In the genomic region with DNA sequence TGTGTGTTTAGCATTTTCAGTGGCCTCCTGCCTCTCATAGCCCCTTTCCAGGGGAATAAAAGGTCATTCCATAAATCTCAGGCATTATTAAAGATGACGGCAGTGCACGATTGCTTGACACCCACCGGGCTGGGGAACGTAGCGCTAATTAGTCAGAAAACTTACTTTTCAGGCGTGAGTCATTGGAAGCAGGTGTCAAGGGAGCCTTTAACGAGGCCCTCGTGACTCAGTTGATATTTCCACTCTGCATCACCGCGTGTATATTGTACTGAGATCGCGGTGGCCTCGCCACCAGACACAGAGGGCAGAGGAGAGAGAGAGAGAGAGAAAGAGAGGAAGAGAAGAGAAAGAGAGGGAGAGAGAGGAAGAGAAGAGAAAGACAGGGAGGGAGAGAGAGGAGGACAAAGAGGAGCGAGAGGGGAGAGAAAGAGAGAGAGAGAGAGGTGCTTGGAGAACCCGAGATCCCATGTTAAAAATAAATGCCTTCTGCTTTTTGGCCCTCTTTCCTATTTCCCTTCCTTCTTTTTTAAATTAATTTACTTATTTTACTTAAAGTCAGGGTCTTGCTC, we compare ENCODE assay signal across 26 cellular contexts. TPM values are rescaled to one million over a fixed set of nuclear protein-coding genes. Genes with fewer than 3 reads are reported as not detected.
"Had no signal": no experiment of that assay in that cellular context is flagged by ENCODE, and none has a peak within 500 bp of the region (broad histone marks: within the 10 kb centered on the region; RNA-seq: fewer than 3 reads in every experiment).

No MANE protein-coding gene starts in this region.

- H3K9me3 ChIP-seq: body of pancreas, MG63 had no signal

- FAIRE-seq: RCC 7860 had no signal

- H3K9me3 Mint-ChIP-seq: activated CD4-positive, alpha-beta memory T cell treated with anti-CD3 and anti-CD28 coated beads for 36 hours; activated naive CD4-positive, alpha-beta T cell treated with anti-CD3 and anti-CD28 coated beads, Interleukin-2, amount 10 ng/mL, durations not matched to agents 7 days and 5 days; activated naive CD8-positive, alpha-beta T cell treated with anti-CD3 and anti-CD28 coated beads, Interleukin-2, amount 10 ng/mL, durations not matched to agents 7 days and 5 days; activated T-helper 2 cell treated with anti-CD3 and anti-CD28 coated beads, Interferon-gamma antibody, Interleukin-2, Interleukin-4, amounts not matched to agents 10 μg/mL and 5 μg/mL and 100 μg/mL, durations not matched to agents 14 hours and 24 hours and 36 hours; central memory CD8-positive, alpha-beta T cell; T-cell had no signal

- H3K4me1 Mint-ChIP-seq: activated naive CD4-positive, alpha-beta T cell treated with anti-CD3 and anti-CD28 coated beads, Interleukin-2, amount 10 ng/mL, durations not matched to agents 7 days and 5 days; activated naive CD8-positive, alpha-beta T cell treated with anti-CD3 and anti-CD28 coated beads, Interleukin-2, amount 10 ng/mL, durations not matched to agents 7 days and 5 days; central memory CD8-positive, alpha-beta T cell; T-cell had no signal

- H3K27ac Mint-ChIP-seq: activated CD4-positive, alpha-beta memory T cell treated with anti-CD3 and anti-CD28 coated beads for 36 hours; activated naive CD4-positive, alpha-beta T cell treated with anti-CD3 and anti-CD28 coated beads, Interleukin-2, amount 10 ng/mL, durations not matched to agents 7 days and 5 days; activated naive CD8-positive, alpha-beta T cell treated with anti-CD3 and anti-CD28 coated beads, Interleukin-2, amount 10 ng/mL, durations not matched to agents 7 days and 5 days; activated T-helper 2 cell treated with anti-CD3 and anti-CD28 coated beads, Interferon-gamma antibody, Interleukin-2, Interleukin-4, amounts not matched to agents 10 μg/mL and 5 μg/mL and 100 μg/mL, durations not matched to agents 14 hours and 24 hours and 36 hours had no signal

- DNase-seq: activated CD4-positive, alpha-beta memory T cell treated with anti-CD3 and anti-CD28 coated beads for 36 hours; activated CD4-positive, alpha-beta T cell treated with anti-CD3 and anti-CD28 coated beads for 4 hours; activated gamma-delta T cell treated with Interleukin-2 at 50 U/mL for 16 hours; activated naive CD4-positive, alpha-beta T cell treated with anti-CD3 and anti-CD28 coated beads, Interleukin-2, amount 10 ng/mL, durations not matched to agents 7 days and 5 days; activated naive CD8-positive, alpha-beta T cell treated with anti-CD3 and anti-CD28 coated beads, Interleukin-2, amount 10 ng/mL, durations not matched to agents 7 days and 5 days; activated T-cell treated with anti-CD3 and anti-CD28 coated beads for 4 hours; aorta; body of pancreas; MG63; MV-4-11; NCI-H1092 treated with DMSO at 0.1 percent for 48 hours; NCI-H1417 treated with DMSO at 0.1 percent for 48 hours; NCI-H1694; NCI-H2029 treated with DMSO at 0.1 percent for 48 hours; NCI-H345; NCI-H510A treated with DMSO at 0.1 percent for 48 hours; NCI-H69; PC-3; SIG-M5; T-cell; WERI-Rb-1 had no signal

- H3K4me3 Mint-ChIP-seq: activated CD4-positive, alpha-beta memory T cell treated with anti-CD3 and anti-CD28 coated beads for 36 hours; activated naive CD4-positive, alpha-beta T cell treated with anti-CD3 and anti-CD28 coated beads, Interleukin-2, amount 10 ng/mL, durations not matched to agents 7 days and 5 days; activated naive CD8-positive, alpha-beta T cell treated with anti-CD3 and anti-CD28 coated beads, Interleukin-2, amount 10 ng/mL, durations not matched to agents 7 days and 5 days; central memory CD8-positive, alpha-beta T cell; T-cell had no signal

- H3K36me3 ChIP-seq: WERI-Rb-1 had no signal

- H3K27ac ChIP-seq: body of pancreas, SK-N-MC, WERI-Rb-1 had no signal

- H3K4me1 ChIP-seq: body of pancreas had no signal

- H3K36me3 Mint-ChIP-seq: activated CD4-positive, alpha-beta memory T cell treated with anti-CD3 and anti-CD28 coated beads for 36 hours; activated naive CD4-positive, alpha-beta T cell treated with anti-CD3 and anti-CD28 coated beads, Interleukin-2, amount 10 ng/mL, durations not matched to agents 7 days and 5 days; activated naive CD8-positive, alpha-beta T cell treated with anti-CD3 and anti-CD28 coated beads, Interleukin-2, amount 10 ng/mL, durations not matched to agents 7 days and 5 days; T-cell had no signal

- H3K27me3 ChIP-seq: body of pancreas, MG63 had no signal

- H3K4me3 ChIP-seq: body of pancreas, MG63, SK-N-MC had no signal

- ATAC-seq: body of pancreas, PC-3, T-cell had no signal

RNA-seq across cellular contexts. Expression of gene KCNG1, which starts 21.1 kb away (rescaled TPM):
- total RNA-seq: activated naive CD8-positive, alpha-beta T cell treated with anti-CD3 and anti-CD28 coated beads, Interleukin-2, amount 10 ng/mL, durations not matched to agents 7 days and 5 days; T-helper 2 cell treated with Interferon-gamma antibody and Interleukin-4, amounts not matched to agents 100 ng/mL and 5 ng/mL, for 36 hours had no signal
